Comparison of ENCODE assay signal across 2 cellular contexts in genomic region chr1:42747125-42747524, GRCh38.
TF ChIP-seq lines count a peak whose summit lies in the region.

No MANE protein-coding gene starts in this region.

TF ChIP-seq in Ishikawa, 13 proteins besides CTCF, POLR2A, EP300 and RAD21:
- TF ChIP-seq CEBPB (IDR thresholded peaks at IDR 0.05) (no peak), TAF1 (IDR thresholded peaks at IDR 0.05; ENCODE audit: low read depth) (no peak), FOXM1 (IDR thresholded peaks at IDR 0.05; ENCODE audit: borderline replicate concordance, low read depth) (no peak), TCF12 (IDR thresholded peaks at IDR 0.05; ENCODE audit: low read depth) (no peak), CREB1 (IDR thresholded peaks at IDR 0.05; ENCODE audit: low read depth) (no peak), YY1 (IDR thresholded peaks at IDR 0.05; ENCODE audit: low read depth) (no peak), NFIC (IDR thresholded peaks at IDR 0.05) (no peak), REST (IDR thresholded peaks at IDR 0.05; ENCODE audit: low read depth) (no peak), EGR1 (IDR thresholded peaks at IDR 0.05) (no peak), ZBTB7A (IDR thresholded peaks at IDR 0.05; ENCODE audit: low read depth) (no peak), TEAD4 (IDR thresholded peaks at IDR 0.05) (no peak)
- TF ChIP-seq, protein P1, sequence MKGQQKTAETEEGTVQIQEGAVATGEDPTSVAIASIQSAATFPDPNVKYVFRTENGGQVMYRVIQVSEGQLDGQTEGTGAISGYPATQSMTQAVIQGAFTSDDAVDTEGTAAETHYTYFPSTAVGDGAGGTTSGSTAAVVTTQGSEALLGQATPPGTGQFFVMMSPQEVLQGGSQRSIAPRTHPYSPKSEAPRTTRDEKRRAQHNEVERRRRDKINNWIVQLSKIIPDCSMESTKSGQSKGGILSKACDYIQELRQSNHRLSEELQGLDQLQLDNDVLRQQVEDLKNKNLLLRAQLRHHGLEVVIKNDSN (IDR thresholded peaks at IDR 0.05) = no peak
- TF ChIP-seq, protein P2, sequence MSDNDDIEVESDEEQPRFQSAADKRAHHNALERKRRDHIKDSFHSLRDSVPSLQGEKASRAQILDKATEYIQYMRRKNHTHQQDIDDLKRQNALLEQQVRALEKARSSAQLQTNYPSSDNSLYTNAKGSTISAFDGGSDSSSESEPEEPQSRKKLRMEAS (IDR thresholded peaks at IDR 0.05) = no peak
TF ChIP-seq in Ishikawa: peak in this region for 0.

TF ChIP-seq in H1, 55 proteins besides CTCF, POLR2A, EP300 and RAD21:
- TF ChIP-seq TEAD4 (IDR thresholded peaks at IDR 0.05; ENCODE audit: low read depth, low read length) (no peak), JUND (IDR thresholded peaks at IDR 0.05; ENCODE audit: low read length) (no peak), GABPA (IDR thresholded peaks at IDR 0.05; ENCODE audit: borderline replicate concordance, insufficient read depth, low read length) (0 out of 2 replicates have a peak, but pooled peaks have one; percentile 41), SP2 (IDR thresholded peaks at IDR 0.05; ENCODE audit: low read length) (no peak), BCL11A (IDR thresholded peaks at IDR 0.05; ENCODE audit: low read depth in 2 of 2, low read length in 2 of 2) (no peak), SIN3A (conservative IDR thresholded peaks at IDR 0.05 in 1 of 2, IDR thresholded peaks at IDR 0.05 in 1 of 2; ENCODE audit: low read depth in 1 of 2, low read length in 2 of 2) (peak in 1 of 2 experiments; percentile 49; a peak in 1 of 4 replicates), CHD2 (IDR thresholded peaks at IDR 0.05; ENCODE audit: low read length) (0 out of 2 replicates have a peak, but pooled peaks have one; percentile 37), SUZ12 (IDR thresholded peaks at IDR 0.05; ENCODE audit: low read length) (no peak), TAF7 (optimal IDR thresholded peaks at IDR 0.05; ENCODE audit: borderline replicate concordance, low read depth, low read length) (peak; percentile 17), TAF1 (IDR thresholded peaks at IDR 0.05; ENCODE audit: low read depth, low read length) (no peak), RNF2 (IDR thresholded peaks at IDR 0.05; ENCODE audit: borderline replicate concordance, low read depth, low read length, missing control alignments, poor library complexity, severe bottlenecking) (no peak), YY1 (IDR thresholded peaks at IDR 0.05; ENCODE audit: low read depth, low read length) (no peak), CEBPB (IDR thresholded peaks at IDR 0.05; ENCODE audit: low read depth, low read length) (no peak), JUN (IDR thresholded peaks at IDR 0.05; ENCODE audit: low read depth, low read length) (no peak)
- TF ChIP-seq, protein P3, sequence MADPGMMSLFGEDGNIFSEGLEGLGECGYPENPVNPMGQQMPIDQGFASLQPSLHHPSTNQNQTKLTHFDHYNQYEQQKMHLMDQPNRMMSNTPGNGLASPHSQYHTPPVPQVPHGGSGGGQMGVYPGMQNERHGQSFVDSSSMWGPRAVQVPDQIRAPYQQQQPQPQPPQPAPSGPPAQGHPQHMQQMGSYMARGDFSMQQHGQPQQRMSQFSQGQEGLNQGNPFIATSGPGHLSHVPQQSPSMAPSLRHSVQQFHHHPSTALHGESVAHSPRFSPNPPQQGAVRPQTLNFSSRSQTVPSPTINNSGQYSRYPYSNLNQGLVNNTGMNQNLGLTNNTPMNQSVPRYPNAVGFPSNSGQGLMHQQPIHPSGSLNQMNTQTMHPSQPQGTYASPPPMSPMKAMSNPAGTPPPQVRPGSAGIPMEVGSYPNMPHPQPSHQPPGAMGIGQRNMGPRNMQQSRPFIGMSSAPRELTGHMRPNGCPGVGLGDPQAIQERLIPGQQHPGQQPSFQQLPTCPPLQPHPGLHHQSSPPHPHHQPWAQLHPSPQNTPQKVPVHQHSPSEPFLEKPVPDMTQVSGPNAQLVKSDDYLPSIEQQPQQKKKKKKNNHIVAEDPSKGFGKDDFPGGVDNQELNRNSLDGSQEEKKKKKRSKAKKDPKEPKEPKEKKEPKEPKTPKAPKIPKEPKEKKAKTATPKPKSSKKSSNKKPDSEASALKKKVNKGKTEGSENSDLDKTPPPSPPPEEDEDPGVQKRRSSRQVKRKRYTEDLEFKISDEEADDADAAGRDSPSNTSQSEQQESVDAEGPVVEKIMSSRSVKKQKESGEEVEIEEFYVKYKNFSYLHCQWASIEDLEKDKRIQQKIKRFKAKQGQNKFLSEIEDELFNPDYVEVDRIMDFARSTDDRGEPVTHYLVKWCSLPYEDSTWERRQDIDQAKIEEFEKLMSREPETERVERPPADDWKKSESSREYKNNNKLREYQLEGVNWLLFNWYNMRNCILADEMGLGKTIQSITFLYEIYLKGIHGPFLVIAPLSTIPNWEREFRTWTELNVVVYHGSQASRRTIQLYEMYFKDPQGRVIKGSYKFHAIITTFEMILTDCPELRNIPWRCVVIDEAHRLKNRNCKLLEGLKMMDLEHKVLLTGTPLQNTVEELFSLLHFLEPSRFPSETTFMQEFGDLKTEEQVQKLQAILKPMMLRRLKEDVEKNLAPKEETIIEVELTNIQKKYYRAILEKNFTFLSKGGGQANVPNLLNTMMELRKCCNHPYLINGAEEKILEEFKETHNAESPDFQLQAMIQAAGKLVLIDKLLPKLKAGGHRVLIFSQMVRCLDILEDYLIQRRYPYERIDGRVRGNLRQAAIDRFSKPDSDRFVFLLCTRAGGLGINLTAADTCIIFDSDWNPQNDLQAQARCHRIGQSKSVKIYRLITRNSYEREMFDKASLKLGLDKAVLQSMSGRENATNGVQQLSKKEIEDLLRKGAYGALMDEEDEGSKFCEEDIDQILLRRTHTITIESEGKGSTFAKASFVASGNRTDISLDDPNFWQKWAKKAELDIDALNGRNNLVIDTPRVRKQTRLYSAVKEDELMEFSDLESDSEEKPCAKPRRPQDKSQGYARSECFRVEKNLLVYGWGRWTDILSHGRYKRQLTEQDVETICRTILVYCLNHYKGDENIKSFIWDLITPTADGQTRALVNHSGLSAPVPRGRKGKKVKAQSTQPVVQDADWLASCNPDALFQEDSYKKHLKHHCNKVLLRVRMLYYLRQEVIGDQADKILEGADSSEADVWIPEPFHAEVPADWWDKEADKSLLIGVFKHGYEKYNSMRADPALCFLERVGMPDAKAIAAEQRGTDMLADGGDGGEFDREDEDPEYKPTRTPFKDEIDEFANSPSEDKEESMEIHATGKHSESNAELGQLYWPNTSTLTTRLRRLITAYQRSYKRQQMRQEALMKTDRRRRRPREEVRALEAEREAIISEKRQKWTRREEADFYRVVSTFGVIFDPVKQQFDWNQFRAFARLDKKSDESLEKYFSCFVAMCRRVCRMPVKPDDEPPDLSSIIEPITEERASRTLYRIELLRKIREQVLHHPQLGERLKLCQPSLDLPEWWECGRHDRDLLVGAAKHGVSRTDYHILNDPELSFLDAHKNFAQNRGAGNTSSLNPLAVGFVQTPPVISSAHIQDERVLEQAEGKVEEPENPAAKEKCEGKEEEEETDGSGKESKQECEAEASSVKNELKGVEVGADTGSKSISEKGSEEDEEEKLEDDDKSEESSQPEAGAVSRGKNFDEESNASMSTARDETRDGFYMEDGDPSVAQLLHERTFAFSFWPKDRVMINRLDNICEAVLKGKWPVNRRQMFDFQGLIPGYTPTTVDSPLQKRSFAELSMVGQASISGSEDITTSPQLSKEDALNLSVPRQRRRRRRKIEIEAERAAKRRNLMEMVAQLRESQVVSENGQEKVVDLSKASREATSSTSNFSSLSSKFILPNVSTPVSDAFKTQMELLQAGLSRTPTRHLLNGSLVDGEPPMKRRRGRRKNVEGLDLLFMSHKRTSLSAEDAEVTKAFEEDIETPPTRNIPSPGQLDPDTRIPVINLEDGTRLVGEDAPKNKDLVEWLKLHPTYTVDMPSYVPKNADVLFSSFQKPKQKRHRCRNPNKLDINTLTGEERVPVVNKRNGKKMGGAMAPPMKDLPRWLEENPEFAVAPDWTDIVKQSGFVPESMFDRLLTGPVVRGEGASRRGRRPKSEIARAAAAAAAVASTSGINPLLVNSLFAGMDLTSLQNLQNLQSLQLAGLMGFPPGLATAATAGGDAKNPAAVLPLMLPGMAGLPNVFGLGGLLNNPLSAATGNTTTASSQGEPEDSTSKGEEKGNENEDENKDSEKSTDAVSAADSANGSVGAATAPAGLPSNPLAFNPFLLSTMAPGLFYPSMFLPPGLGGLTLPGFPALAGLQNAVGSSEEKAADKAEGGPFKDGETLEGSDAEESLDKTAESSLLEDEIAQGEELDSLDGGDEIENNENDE (IDR thresholded peaks at IDR 0.05; ENCODE audit: insufficient replicate concordance, low read length) = no peak
- TF ChIP-seq, protein P2 (IDR thresholded peaks at IDR 0.05) = peak; percentile 51; the same call in 1 of the 2 replicates
